In the genomic region with DNA sequence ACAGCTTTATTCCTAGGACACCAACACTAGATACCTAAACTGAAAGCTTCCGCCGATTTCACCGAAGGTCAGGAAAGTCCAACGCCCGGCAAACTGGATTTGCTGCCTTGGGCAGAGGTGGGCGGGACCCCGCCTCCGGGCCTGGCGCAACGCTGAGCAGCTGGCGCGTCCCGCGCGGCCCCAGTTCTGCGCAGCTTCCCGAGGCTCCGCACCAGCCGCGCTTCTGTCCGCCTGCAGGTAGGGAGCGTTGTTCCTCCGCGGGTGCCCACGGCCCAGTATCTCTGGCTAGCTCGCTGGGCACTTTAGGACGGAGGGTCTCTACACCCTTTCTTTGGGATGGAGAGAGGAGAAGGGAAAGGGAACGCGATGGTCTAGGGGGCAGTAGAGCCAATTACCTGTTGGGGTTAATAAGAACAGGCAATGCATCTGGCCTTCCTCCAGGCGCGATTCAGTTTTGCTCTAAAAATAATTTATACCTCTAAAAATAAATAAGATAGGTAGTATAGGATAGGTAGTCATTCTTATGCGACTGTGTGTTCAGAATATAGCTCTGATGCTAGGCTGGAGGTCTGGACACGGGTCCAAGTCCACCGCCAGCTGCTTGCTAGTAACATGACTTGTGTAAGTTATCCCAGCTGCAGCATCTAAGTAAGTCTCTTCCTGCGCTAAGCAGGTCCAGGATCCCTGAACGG, we compare ENCODE assay signal across 1 cellular context.
TF ChIP-seq lines count a peak whose summit lies in the region.

Gene CD274, plus strand, starts transcription at position 183 of the 692 bp plus-strand sequence. CDS start 5,572 bp downstream, outside the sequence.

TF ChIP-seq in HepG2, 621 proteins besides CTCF, POLR2A, EP300 and RAD21 (continued from another document and continues in another):
- TF ChIP-seq, protein P1, sequence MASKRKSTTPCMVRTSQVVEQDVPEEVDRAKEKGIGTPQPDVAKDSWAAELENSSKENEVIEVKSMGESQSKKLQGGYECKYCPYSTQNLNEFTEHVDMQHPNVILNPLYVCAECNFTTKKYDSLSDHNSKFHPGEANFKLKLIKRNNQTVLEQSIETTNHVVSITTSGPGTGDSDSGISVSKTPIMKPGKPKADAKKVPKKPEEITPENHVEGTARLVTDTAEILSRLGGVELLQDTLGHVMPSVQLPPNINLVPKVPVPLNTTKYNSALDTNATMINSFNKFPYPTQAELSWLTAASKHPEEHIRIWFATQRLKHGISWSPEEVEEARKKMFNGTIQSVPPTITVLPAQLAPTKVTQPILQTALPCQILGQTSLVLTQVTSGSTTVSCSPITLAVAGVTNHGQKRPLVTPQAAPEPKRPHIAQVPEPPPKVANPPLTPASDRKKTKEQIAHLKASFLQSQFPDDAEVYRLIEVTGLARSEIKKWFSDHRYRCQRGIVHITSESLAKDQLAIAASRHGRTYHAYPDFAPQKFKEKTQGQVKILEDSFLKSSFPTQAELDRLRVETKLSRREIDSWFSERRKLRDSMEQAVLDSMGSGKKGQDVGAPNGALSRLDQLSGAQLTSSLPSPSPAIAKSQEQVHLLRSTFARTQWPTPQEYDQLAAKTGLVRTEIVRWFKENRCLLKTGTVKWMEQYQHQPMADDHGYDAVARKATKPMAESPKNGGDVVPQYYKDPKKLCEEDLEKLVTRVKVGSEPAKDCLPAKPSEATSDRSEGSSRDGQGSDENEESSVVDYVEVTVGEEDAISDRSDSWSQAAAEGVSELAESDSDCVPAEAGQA (IDR thresholded peaks at IDR 0.05; ENCODE audit: low read depth): no peak
- TF ChIP-seq, protein P1 (CRISPR knock-in tag; IDR thresholded peaks at IDR 0.05; ENCODE audit: borderline replicate concordance): no peak
- TF ChIP-seq ZNF839 (CRISPR knock-in tag; IDR thresholded peaks at IDR 0.05; ENCODE audit: borderline replicate concordance) (no peak), ZMAT3 (CRISPR knock-in tag; conservative IDR thresholded peaks at IDR 0.05) (peak; percentile 59; the same call in 1 of the 2 replicates), NFE2L2 (IDR thresholded peaks at IDR 0.05; ENCODE audit: low read length) (no peak), ZBTB7A (CRISPR knock-in tag; IDR thresholded peaks at IDR 0.05) (no peak), ELF1 (CRISPR knock-in tag; IDR thresholded peaks at IDR 0.05) (no peak), MED13 (CRISPR knock-in tag; IDR thresholded peaks at IDR 0.05) (no peak), JUNB (CRISPR knock-in tag; IDR thresholded peaks at IDR 0.05; ENCODE audit: borderline replicate concordance) (no peak), PLRG1 (conservative IDR thresholded peaks at IDR 0.05) (no peak), FOXA1 (IDR thresholded peaks at IDR 0.05) (no peak), FOXA1 (CRISPR knock-in tag; IDR thresholded peaks at IDR 0.05) (no peak), SRF (IDR thresholded peaks at IDR 0.05; ENCODE audit: low read depth, low read length) (no peak), SYNCRIP (IDR thresholded peaks at IDR 0.05; ENCODE audit: insufficient read depth, low read depth, low read length) (no peak), MIXL1 (CRISPR knock-in tag; IDR thresholded peaks at IDR 0.05) (no peak), ZNF256 (CRISPR knock-in tag; conservative IDR thresholded peaks at IDR 0.05) (no peak), ZNF605 (CRISPR knock-in tag; IDR thresholded peaks at IDR 0.05) (peak; percentile 62), SATB2 (CRISPR knock-in tag; IDR thresholded peaks at IDR 0.05) (no peak), FIP1L1 (IDR thresholded peaks at IDR 0.05; ENCODE audit: borderline replicate concordance, insufficient read depth, low read depth, low read length) (no peak), PTBP1 (IDR thresholded peaks at IDR 0.05; ENCODE audit: low read depth, low read length, poor library complexity, severe bottlenecking) (no peak), ZC3H13 (CRISPR knock-in tag; IDR thresholded peaks at IDR 0.05) (no peak), REXO4 (CRISPR knock-in tag; IDR thresholded peaks at IDR 0.05; ENCODE audit: borderline replicate concordance) (no peak), HHEX (CRISPR knock-in tag; IDR thresholded peaks at IDR 0.05) (no peak), ZBTB21 (CRISPR knock-in tag; IDR thresholded peaks at IDR 0.05) (no peak), YEATS2 (CRISPR knock-in tag; IDR thresholded peaks at IDR 0.05; ENCODE audit: borderline replicate concordance) (no peak; the same call in 1 of the 2 replicates), ZNF557 (CRISPR knock-in tag; IDR thresholded peaks at IDR 0.05) (no peak), PAX8 (CRISPR knock-in tag; IDR thresholded peaks at IDR 0.05; ENCODE audit: borderline replicate concordance) (no peak), SNAPC5 (CRISPR knock-in tag; IDR thresholded peaks at IDR 0.05; ENCODE audit: borderline replicate concordance) (no peak), IKZF5 (CRISPR knock-in tag; IDR thresholded peaks at IDR 0.05) (peak; percentile 68; the same call in 1 of the 2 replicates), TGIF2 (CRISPR knock-in tag; IDR thresholded peaks at IDR 0.05) (no peak), ZZZ3 (CRISPR knock-in tag; IDR thresholded peaks at IDR 0.05; ENCODE audit: borderline replicate concordance) (no peak), FOSL1 (CRISPR knock-in tag; IDR thresholded peaks at IDR 0.05; ENCODE audit: borderline replicate concordance) (no peak), ETV6 (CRISPR knock-in tag; conservative IDR thresholded peaks at IDR 0.05) (no peak; the same call in 1 of the 2 replicates)
- TF ChIP-seq, protein P2, sequence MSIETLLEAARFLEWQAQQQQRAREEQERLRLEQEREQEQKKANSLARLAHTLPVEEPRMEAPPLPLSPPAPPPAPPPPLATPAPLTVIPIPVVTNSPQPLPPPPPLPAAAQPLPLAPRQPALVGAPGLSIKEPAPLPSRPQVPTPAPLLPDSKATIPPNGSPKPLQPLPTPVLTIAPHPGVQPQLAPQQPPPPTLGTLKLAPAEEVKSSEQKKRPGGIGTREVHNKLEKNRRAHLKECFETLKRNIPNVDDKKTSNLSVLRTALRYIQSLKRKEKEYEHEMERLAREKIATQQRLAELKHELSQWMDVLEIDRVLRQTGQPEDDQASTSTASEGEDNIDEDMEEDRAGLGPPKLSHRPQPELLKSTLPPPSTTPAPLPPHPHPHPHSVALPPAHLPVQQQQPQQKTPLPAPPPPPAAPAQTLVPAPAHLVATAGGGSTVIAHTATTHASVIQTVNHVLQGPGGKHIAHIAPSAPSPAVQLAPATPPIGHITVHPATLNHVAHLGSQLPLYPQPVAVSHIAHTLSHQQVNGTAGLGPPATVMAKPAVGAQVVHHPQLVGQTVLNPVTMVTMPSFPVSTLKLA (IDR thresholded peaks at IDR 0.05): no peak
- TF ChIP-seq, protein P3, sequence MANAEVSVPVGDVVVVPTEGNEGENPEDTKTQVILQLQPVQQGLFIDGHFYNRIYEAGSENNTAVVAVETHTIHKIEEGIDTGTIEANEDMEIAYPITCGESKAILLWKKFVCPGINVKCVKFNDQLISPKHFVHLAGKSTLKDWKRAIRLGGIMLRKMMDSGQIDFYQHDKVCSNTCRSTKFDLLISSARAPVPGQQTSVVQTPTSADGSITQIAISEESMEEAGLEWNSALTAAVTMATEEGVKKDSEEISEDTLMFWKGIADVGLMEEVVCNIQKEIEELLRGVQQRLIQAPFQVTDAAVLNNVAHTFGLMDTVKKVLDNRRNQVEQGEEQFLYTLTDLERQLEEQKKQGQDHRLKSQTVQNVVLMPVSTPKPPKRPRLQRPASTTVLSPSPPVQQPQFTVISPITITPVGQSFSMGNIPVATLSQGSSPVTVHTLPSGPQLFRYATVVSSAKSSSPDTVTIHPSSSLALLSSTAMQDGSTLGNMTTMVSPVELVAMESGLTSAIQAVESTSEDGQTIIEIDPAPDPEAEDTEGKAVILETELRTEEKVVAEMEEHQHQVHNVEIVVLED (CRISPR knock-in tag; IDR thresholded peaks at IDR 0.05; ENCODE audit: borderline replicate concordance): peak; percentile 70; the same call in 1 of the 2 replicates
- TF ChIP-seq, protein P4, sequence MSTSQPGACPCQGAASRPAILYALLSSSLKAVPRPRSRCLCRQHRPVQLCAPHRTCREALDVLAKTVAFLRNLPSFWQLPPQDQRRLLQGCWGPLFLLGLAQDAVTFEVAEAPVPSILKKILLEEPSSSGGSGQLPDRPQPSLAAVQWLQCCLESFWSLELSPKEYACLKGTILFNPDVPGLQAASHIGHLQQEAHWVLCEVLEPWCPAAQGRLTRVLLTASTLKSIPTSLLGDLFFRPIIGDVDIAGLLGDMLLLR (CRISPR knock-in tag; IDR thresholded peaks at IDR 0.05): 0 out of 2 replicates have a peak, but pooled peaks have one; percentile 30
- TF ChIP-seq, protein P5, sequence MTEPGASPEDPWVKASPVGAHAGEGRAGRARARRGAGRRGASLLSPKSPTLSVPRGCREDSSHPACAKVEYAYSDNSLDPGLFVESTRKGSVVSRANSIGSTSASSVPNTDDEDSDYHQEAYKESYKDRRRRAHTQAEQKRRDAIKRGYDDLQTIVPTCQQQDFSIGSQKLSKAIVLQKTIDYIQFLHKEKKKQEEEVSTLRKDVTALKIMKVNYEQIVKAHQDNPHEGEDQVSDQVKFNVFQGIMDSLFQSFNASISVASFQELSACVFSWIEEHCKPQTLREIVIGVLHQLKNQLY (CRISPR knock-in tag; IDR thresholded peaks at IDR 0.05): no peak
- TF ChIP-seq, protein P6, sequence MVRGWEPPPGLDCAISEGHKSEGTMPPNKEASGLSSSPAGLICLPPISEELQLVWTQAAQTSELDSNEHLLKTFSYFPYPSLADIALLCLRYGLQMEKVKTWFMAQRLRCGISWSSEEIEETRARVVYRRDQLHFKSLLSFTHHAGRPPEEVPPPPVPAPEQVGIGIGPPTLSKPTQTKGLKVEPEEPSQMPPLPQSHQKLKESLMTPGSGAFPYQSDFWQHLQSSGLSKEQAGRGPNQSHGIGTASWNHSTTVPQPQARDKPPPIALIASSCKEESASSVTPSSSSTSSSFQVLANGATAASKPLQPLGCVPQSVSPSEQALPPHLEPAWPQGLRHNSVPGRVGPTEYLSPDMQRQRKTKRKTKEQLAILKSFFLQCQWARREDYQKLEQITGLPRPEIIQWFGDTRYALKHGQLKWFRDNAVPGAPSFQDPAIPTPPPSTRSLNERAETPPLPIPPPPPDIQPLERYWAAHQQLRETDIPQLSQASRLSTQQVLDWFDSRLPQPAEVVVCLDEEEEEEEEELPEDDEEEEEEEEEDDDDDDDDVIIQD (CRISPR knock-in tag; IDR thresholded peaks at IDR 0.05; ENCODE audit: low read depth): peak; percentile 95
- TF ChIP-seq, protein P7, sequence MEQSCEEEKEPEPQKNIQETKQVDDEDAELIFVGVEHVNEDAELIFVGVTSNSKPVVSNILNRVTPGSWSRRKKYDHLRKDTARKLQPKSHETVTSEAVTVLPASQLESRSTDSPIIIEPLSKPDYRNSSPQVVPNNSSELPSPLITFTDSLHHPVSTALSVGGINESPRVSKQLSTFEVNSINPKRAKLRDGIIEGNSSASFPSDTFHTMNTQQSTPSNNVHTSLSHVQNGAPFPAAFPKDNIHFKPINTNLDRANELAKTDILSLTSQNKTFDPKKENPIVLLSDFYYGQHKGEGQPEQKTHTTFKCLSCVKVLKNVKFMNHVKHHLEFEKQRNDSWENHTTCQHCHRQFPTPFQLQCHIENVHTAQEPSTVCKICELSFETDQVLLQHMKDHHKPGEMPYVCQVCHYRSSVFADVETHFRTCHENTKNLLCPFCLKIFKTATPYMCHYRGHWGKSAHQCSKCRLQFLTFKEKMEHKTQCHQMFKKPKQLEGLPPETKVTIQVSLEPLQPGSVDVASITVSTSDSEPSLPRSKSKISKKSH (CRISPR knock-in tag; IDR thresholded peaks at IDR 0.05; ENCODE audit: borderline replicate concordance): 0 out of 2 replicates have a peak, but pooled peaks have one; percentile 46
- TF ChIP-seq, protein P8, sequence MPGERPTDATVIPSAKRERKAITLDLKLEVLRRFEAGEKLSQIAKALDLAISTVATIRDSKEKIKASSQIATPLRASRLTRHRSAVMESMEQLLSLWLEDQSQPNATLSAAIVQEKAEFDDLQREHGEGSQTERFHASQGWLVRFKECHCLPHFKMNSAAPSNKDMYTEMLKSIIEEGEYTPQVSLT (CRISPR knock-in tag; IDR thresholded peaks at IDR 0.05; ENCODE audit: borderline replicate concordance, low read depth): no peak
- TF ChIP-seq, protein P9, sequence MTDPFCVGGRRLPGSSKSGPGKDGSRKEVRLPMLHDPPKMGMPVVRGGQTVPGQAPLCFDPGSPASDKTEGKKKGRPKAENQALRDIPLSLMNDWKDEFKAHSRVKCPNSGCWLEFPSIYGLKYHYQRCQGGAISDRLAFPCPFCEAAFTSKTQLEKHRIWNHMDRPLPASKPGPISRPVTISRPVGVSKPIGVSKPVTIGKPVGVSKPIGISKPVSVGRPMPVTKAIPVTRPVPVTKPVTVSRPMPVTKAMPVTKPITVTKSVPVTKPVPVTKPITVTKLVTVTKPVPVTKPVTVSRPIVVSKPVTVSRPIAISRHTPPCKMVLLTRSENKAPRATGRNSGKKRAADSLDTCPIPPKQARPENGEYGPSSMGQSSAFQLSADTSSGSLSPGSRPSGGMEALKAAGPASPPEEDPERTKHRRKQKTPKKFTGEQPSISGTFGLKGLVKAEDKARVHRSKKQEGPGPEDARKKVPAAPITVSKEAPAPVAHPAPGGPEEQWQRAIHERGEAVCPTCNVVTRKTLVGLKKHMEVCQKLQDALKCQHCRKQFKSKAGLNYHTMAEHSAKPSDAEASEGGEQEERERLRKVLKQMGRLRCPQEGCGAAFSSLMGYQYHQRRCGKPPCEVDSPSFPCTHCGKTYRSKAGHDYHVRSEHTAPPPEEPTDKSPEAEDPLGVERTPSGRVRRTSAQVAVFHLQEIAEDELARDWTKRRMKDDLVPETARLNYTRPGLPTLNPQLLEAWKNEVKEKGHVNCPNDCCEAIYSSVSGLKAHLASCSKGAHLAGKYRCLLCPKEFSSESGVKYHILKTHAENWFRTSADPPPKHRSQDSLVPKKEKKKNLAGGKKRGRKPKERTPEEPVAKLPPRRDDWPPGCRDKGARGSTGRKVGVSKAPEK (CRISPR knock-in tag; IDR thresholded peaks at IDR 0.05; ENCODE audit: borderline replicate concordance): no peak
